In the genomic region with DNA sequence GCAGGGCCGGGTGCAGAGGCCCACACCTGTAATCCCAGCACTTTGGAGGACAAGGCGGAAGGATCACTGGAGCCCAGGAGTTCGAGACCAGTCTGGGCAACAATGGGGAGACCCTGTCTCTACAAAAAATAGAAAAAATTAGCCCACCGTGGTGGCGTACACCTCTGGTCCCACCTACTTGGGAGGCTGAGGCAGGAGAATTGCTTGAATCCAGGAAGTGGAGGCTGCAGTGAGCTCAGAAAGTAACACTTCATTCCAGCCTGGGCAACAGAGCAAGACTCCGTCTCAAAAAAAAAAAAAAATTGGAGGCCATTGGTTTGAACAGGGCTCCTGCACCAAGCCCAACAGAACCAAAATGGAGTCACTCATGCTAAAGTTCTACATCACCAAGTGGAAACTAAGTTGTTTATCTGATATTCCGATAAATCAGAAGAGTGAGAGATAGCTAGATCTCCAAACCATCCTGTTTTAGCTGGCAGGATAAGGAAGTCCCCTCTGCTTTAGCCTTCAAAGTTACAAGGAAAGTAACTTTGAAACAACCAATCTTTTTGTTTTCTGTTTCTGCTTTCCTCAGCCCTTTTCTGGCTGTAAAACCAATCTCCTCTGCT, we compare ENCODE assay signal across 8 cellular contexts. TPM values are rescaled to one million over a fixed set of nuclear protein-coding genes. Genes with fewer than 3 reads are reported as not detected.
DNase-seq lines count a peak whose midpoint lies in the region; ATAC-seq and TF ChIP-seq lines count a peak whose summit lies in the region.

No MANE protein-coding gene starts in this region.

- intact Hi-C loops in lower lobe of right lung (cut with DNase I): no loop called here
- intact Hi-C loops in sciatic nerve (cut with DNase I): no loop called here

- H3K9me3 ChIP-seq in lower lobe of right lung (no peaks in the 10 kb centered on the region), upper lobe of left lung (no peaks in the 10 kb centered on the region)

- no peak for DNase-seq in activated naive CD4-positive, alpha-beta T cell treated with Interleukin-2 at 50 U/mL for 16 hours
- DNase-seq in activated naive CD8-positive, alpha-beta T cell treated with anti-CD3 and anti-CD28 coated beads, Interleukin-2, amount 50 U/mL, for 24 hours: no peak
- no peak for DNase-seq in lower lobe of right lung
- DNase-seq in upper lobe of left lung: no peak
- DNase-seq in sciatic nerve (ENCODE audit: low spot score): no peak
- DNase-seq in erythroblast (lab: John Stamatoyannopoulos, UW): no peak
- no peak for DNase-seq in HuH-7 (ENCODE audit: low spot score)

- peaks cover 30% of the 10 kb centered on the region for H3K4me1 Mint-ChIP-seq in activated naive CD4-positive, alpha-beta T cell treated with anti-CD3 and anti-CD28 coated beads, Interleukin-2, amount 50 U/mL, for 24 hours
- H3K4me1 Mint-ChIP-seq in activated naive CD8-positive, alpha-beta T cell treated with anti-CD3 and anti-CD28 coated beads, Interleukin-2, amount 50 U/mL, for 24 hours: peaks cover 43% of the 10 kb centered on the region

- H3K4me3 ChIP-seq in lower lobe of right lung (peak overlapping the region; percentile 88), upper lobe of left lung (peak overlapping the region in 1 of 4 donors; percentile 96)

- peak overlapping the region; percentile 96 for H3K4me3 Mint-ChIP-seq in activated naive CD4-positive, alpha-beta T cell treated with anti-CD3 and anti-CD28 coated beads, Interleukin-2, amount 50 U/mL, for 24 hours
- H3K4me3 Mint-ChIP-seq in activated naive CD8-positive, alpha-beta T cell treated with anti-CD3 and anti-CD28 coated beads, Interleukin-2, amount 50 U/mL, for 24 hours: peak overlapping the region; percentile 89

- peaks cover 8% of the 10 kb centered on the region for H3K36me3 ChIP-seq in lower lobe of right lung
- peaks cover 0 to 9% (median 7%) of the 10 kb centered on the region in 4 donors for H3K36me3 ChIP-seq in upper lobe of left lung

- peak overlapping the region; percentile 96 for H3K27ac ChIP-seq in lower lobe of right lung
- peak overlapping the region in 3 of 4 donors; percentile 87 to 96 (median 93) for H3K27ac ChIP-seq in upper lobe of left lung

- ATAC-seq in activated naive CD8-positive, alpha-beta T cell treated with anti-CD3 and anti-CD28 coated beads, Interleukin-2, amount 50 U/mL, for 24 hours: no peak
- ATAC-seq in lower lobe of right lung (no peak), upper lobe of left lung (ENCODE audit: low FRiP score in 2 of 2) (no peak), sciatic nerve (no peak)

- H3K36me3 Mint-ChIP-seq in activated naive CD4-positive, alpha-beta T cell treated with anti-CD3 and anti-CD28 coated beads, Interleukin-2, amount 50 U/mL, for 24 hours: peaks cover 6% of the 10 kb centered on the region
- H3K36me3 Mint-ChIP-seq in activated naive CD8-positive, alpha-beta T cell treated with anti-CD3 and anti-CD28 coated beads, Interleukin-2, amount 50 U/mL, for 24 hours (ENCODE audit: low read depth): peaks cover 6% of the 10 kb centered on the region

- TF ChIP-seq CTCF in lower lobe of right lung (IDR thresholded peaks at IDR 0.05) (no peak), upper lobe of left lung (IDR thresholded peaks at IDR 0.05) (no peak)

- 81 to 84% methylated on average over 7 of the region's 7 CpGs for WGBS in upper lobe of left lung, 2 donors

- H3K27me3 Mint-ChIP-seq in activated naive CD4-positive, alpha-beta T cell treated with anti-CD3 and anti-CD28 coated beads, Interleukin-2, amount 50 U/mL, for 24 hours: no peaks in the 10 kb centered on the region
- no peaks in the 10 kb centered on the region for H3K27me3 Mint-ChIP-seq in activated naive CD8-positive, alpha-beta T cell treated with anti-CD3 and anti-CD28 coated beads, Interleukin-2, amount 50 U/mL, for 24 hours

- TF ChIP-seq POLR2A in upper lobe of left lung (IDR thresholded peaks at IDR 0.05) (no peak), erythroblast (IDR thresholded peaks at IDR 0.05; ENCODE audit: low read length) (no peak)

- H3K27me3 ChIP-seq in lower lobe of right lung (ENCODE audit: low read depth) (no peaks in the 10 kb centered on the region), upper lobe of left lung (no peaks in the 10 kb centered on the region)

- H3K27ac Mint-ChIP-seq in activated naive CD4-positive, alpha-beta T cell treated with anti-CD3 and anti-CD28 coated beads, Interleukin-2, amount 50 U/mL, for 24 hours: peak overlapping the region; percentile 100
- peak overlapping the region; percentile 96 for H3K27ac Mint-ChIP-seq in activated naive CD8-positive, alpha-beta T cell treated with anti-CD3 and anti-CD28 coated beads, Interleukin-2, amount 50 U/mL, for 24 hours

- no peaks in the 10 kb centered on the region for H3K9me3 Mint-ChIP-seq in activated naive CD4-positive, alpha-beta T cell treated with anti-CD3 and anti-CD28 coated beads, Interleukin-2, amount 50 U/mL, for 24 hours
- no peaks in the 10 kb centered on the region for H3K9me3 Mint-ChIP-seq in activated naive CD8-positive, alpha-beta T cell treated with anti-CD3 and anti-CD28 coated beads, Interleukin-2, amount 50 U/mL, for 24 hours

- H3K4me1 ChIP-seq in lower lobe of right lung: peaks cover 32% of the 10 kb centered on the region
- H3K4me1 ChIP-seq in upper lobe of left lung: peaks cover 9 to 33% (median 20%) of the 10 kb centered on the region in 4 donors

- TF ChIP-seq EP300 in upper lobe of left lung (IDR thresholded peaks at IDR 0.05): no peak

RNA-seq across cellular contexts. Expression of a gene that starts 0.8 kb away (rescaled TPM):
- total RNA-seq in lower lobe of right lung (44.5 TPM), upper lobe of left lung (10 to 100 TPM; 19.1 to 54.6 (median 35.8) TPM), sciatic nerve (27.7 TPM)

RNA-seq across cellular contexts. Expression of a gene that starts 12.8 kb away (rescaled TPM):
- 74.2 TPM for total RNA-seq in lower lobe of right lung
- total RNA-seq in upper lobe of left lung: 100 to 1,000 TPM in 1 of 6 donors, 10 to 100 TPM in 5; 26.2 to 100 (median 69.1) TPM
- total RNA-seq in sciatic nerve: 47.2 TPM

RNA-seq across cellular contexts. Expression of a gene that starts 51.8 kb away (rescaled TPM):
- 17.1 TPM for total RNA-seq in lower lobe of right lung
- 10 to 100 TPM; 11.8 to 28.2 (median 13.6) TPM for total RNA-seq in upper lobe of left lung
- total RNA-seq in sciatic nerve: 9.8 TPM
